22 cellular contexts compared by ENCODE assay signal in the genomic region with DNA sequence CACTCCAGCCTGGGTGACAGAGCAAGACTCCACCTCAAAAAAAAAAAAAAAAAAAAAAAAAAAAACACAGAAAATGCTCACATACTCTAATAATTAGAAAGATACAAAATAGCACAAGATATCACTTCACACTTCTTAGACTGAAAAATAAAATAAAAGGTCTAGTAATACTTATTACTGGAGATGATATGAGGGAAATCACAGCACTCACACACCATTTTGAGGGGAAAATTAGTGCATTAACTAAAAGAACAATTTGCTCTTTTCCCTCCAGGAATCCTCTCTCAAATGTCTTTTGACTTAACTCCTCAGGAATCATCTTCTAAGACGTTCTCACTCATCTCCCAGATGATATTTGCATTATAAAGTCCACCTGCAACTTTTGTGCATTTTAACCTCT.
"Had no signal": no experiment of that assay in that cellular context is flagged by ENCODE, and none has a peak within 500 bp of the region (broad histone marks: within the 10 kb centered on the region; RNA-seq: fewer than 3 reads in every experiment).

No MANE protein-coding gene starts in this region.

- H3K4me3 ChIP-seq: MG63, Peyer's patch had no signal

- H3K27ac ChIP-seq: Peyer's patch, RWPE1 had no signal

- DNase-seq: activated CD4-positive, alpha-beta T cell treated with anti-CD3 and anti-CD28 coated beads for 48 hours; activated CD4-positive, alpha-beta T cell treated with anti-CD3 and anti-CD28 coated beads, Interleukin-2, amount 50 U/mL, for 4 hours; activated CD4-positive, CD25-positive, alpha-beta regulatory T cell treated with anti-CD3 and anti-CD28 coated beads, Interleukin-2, amount 50 U/mL, for 72 hours; activated CD8-positive, alpha-beta memory T cell treated with anti-CD3 and anti-CD28 coated beads, Interleukin-2, amount 50 U/mL, for 48 hours; activated CD8-positive, alpha-beta T cell treated with anti-CD3 and anti-CD28 coated beads, Interleukin-2, amount 10 ng/mL, durations not matched to agents 7 days and 5 days; activated effector memory CD4-positive, alpha-beta T cell treated with Interleukin-2 at 50 U/mL for 16 hours; activated naive CD4-positive, alpha-beta T cell; activated T-cell treated with anti-CD3 and anti-CD28 coated beads, Interleukin-2, amount 50 U/mL, for 1 hour; aorta; central memory CD4-positive, alpha-beta T cell; KBM-7; MG63; NCI-H1105 treated with DMSO at 0.1 percent for 48 hours; NCI-H1436 treated with DMSO at 0.1 percent for 48 hours; NCI-H187; NCI-H2081; NCI-H446; NCI-H524; Peyer's patch; SHP77 treated with DMSO at 0.1 percent for 48 hours had no signal

- H3K36me3 ChIP-seq: MG63, Peyer's patch had no signal

- H3K27me3 ChIP-seq: MG63, Peyer's patch had no signal

- ATAC-seq: activated CD8-positive, alpha-beta T cell treated with anti-CD3 and anti-CD28 coated beads, Interleukin-2, amount 10 ng/mL, durations not matched to agents 7 days and 5 days; WTC11 had no signal

- H3K9me3 ChIP-seq: MG63, Peyer's patch had no signal

- H3K4me1 ChIP-seq: Peyer's patch had no signal
